Comparison of ENCODE assay signal across 12 cellular contexts in genomic region chr17:67813803-67814180, GRCh38.
"Had no signal": no experiment of that assay in that cellular context is flagged by ENCODE, and none has a peak within 500 bp of the region (broad histone marks: within the 10 kb centered on the region; RNA-seq: fewer than 3 reads in every experiment).

No MANE protein-coding gene starts in this region.

- H3K9me3 ChIP-seq: gastrocnemius medialis, mucosa of descending colon, neutrophil, tibial artery had no signal

- ATAC-seq: gastrocnemius medialis; natural killer cell; stimulated activated effector memory CD8-positive, alpha-beta T cell treated with anti-CD3 and anti-CD28 coated beads, Interleukin-12 subunit alpha, Interleukin-12 subunit beta, amount 100 ng/mL, for 72 hours had no signal

- H3K4me1 Mint-ChIP-seq: activated CD4-positive, alpha-beta T cell treated with anti-CD3 and anti-CD28 coated beads, Interleukin-2, amount 10 ng/mL, durations not matched to agents 7 days and 5 days; natural killer cell; stimulated activated effector memory CD8-positive, alpha-beta T cell treated with anti-CD3 and anti-CD28 coated beads, Interleukin-12 subunit alpha, Interleukin-12 subunit beta, amount 100 ng/mL, for 72 hours had no signal

- H3K36me3 ChIP-seq: gastrocnemius medialis, neutrophil, tibial artery had no signal

- H3K27ac Mint-ChIP-seq: activated CD4-positive, alpha-beta T cell treated with anti-CD3 and anti-CD28 coated beads, Interleukin-2, amount 10 ng/mL, durations not matched to agents 7 days and 5 days; activated T-helper 1 cell treated with anti-CD3 and anti-CD28 coated beads, Interleukin-12 subunit alpha, Interleukin-12 subunit beta, Interleukin-2, Interleukin-4 antibody, amounts not matched to agents 30 ng/mL and 10 ng/mL and 1 ng/mL, durations not matched to agents 14 hours and 24 hours and 36 hours; natural killer cell; stimulated activated effector memory CD8-positive, alpha-beta T cell treated with anti-CD3 and anti-CD28 coated beads, Interleukin-12 subunit alpha, Interleukin-12 subunit beta, amount 100 ng/mL, for 72 hours; T-helper 2 cell treated with Interferon-gamma antibody and Interleukin-4, amounts not matched to agents 5 μg/mL and 100 μg/mL, for 36 hours had no signal

- H3K4me3 Mint-ChIP-seq: activated CD4-positive, alpha-beta T cell treated with anti-CD3 and anti-CD28 coated beads, Interleukin-2, amount 10 ng/mL, durations not matched to agents 7 days and 5 days; activated T-helper 1 cell treated with anti-CD3 and anti-CD28 coated beads, Interleukin-12 subunit alpha, Interleukin-12 subunit beta, Interleukin-2, Interleukin-4 antibody, amounts not matched to agents 30 ng/mL and 10 ng/mL and 1 ng/mL, durations not matched to agents 14 hours and 24 hours and 36 hours; natural killer cell; stimulated activated effector memory CD8-positive, alpha-beta T cell treated with anti-CD3 and anti-CD28 coated beads, Interleukin-12 subunit alpha, Interleukin-12 subunit beta, amount 100 ng/mL, for 72 hours; T-helper 2 cell treated with Interferon-gamma antibody and Interleukin-4, amounts not matched to agents 5 μg/mL and 100 μg/mL, for 36 hours had no signal

- H3K4me1 ChIP-seq: gastrocnemius medialis, tibial artery had no signal

- H3K9me3 Mint-ChIP-seq: activated CD4-positive, alpha-beta T cell treated with anti-CD3 and anti-CD28 coated beads, Interleukin-2, amount 10 ng/mL, durations not matched to agents 7 days and 5 days; activated T-helper 1 cell treated with anti-CD3 and anti-CD28 coated beads, Interleukin-12 subunit alpha, Interleukin-12 subunit beta, Interleukin-2, Interleukin-4 antibody, amounts not matched to agents 30 ng/mL and 10 ng/mL and 1 ng/mL, durations not matched to agents 14 hours and 24 hours and 36 hours; natural killer cell; stimulated activated effector memory CD8-positive, alpha-beta T cell treated with anti-CD3 and anti-CD28 coated beads, Interleukin-12 subunit alpha, Interleukin-12 subunit beta, amount 100 ng/mL, for 72 hours; T-helper 2 cell treated with Interferon-gamma antibody and Interleukin-4, amounts not matched to agents 5 μg/mL and 100 μg/mL, for 36 hours had no signal

- H3K27me3 ChIP-seq: gastrocnemius medialis, neutrophil had no signal

- H3K27ac ChIP-seq: gastrocnemius medialis, neutrophil, tibial artery had no signal

- H3K4me3 ChIP-seq: gastrocnemius medialis, mucosa of descending colon, tibial artery had no signal

- H3K36me3 Mint-ChIP-seq: natural killer cell; stimulated activated effector memory CD8-positive, alpha-beta T cell treated with anti-CD3 and anti-CD28 coated beads, Interleukin-12 subunit alpha, Interleukin-12 subunit beta, amount 100 ng/mL, for 72 hours had no signal

- DNase-seq: activated CD4-positive, alpha-beta T cell treated with anti-CD3 and anti-CD28 coated beads, Interleukin-2, amount 10 ng/mL, durations not matched to agents 7 days and 5 days; activated naive CD4-positive, alpha-beta T cell; erythroblast; gastrocnemius medialis; islet precursor cell; mucosa of descending colon; natural killer cell; tibial artery had no signal
